ENCODE assay signal across 20 cellular contexts in the genomic region with DNA sequence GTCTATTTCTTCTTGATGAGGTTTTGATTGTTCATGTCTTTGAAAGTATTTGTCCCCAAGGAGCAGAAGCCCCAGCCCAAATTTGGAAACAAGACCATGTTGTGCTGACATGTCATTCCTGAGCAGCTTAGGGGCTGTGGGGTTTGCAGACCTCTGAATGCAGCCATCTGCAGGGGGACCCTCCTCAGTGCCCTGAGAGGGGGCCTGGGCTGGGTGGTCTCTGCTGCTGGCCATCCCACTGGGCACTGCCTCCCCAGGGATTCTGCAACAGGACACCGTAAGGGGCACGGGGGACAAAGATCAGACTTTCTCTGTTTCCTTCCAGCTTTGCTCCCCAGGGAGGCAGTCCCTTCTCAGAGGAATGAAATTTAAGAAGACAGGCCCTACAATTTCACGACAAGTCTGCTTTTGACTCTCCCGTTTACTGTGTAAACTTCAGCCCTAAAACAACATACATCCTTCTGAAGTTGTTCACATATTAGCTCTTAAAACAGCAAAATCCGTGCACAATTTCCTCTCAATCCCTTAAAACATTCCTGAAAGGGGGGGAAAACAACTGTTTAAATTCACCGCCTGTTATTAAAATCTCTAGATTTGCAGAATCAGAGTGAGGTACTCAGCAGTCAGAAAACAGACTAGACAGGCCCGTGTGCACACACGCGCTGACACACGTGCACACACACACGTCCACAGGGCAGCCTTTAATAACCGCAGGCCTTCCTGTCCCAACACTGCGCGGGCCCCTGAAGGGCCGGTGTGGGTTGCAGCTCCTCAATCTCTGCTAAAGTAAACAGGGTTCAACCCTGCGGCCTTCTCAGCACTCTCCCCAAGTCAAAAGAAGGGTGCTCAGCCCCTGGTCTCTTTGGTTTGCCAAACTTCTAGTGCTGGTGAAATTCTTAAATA.
DNase-seq lines count a peak whose midpoint lies in the region; ATAC-seq and TF ChIP-seq lines count a peak whose summit lies in the region.
"Had no signal": no experiment of that assay in that cellular context is flagged by ENCODE, and none has a peak within 500 bp of the region (broad histone marks: within the 10 kb centered on the region; RNA-seq: fewer than 3 reads in every experiment).

No MANE protein-coding gene starts in this region.

- no peak overlapping the region for H3K14ac ChIP-seq in neuronal stem cell (ENCODE audit: low read length)

- H3K23ac ChIP-seq in neuronal stem cell (ENCODE audit: low read depth, low read length, poor library complexity), result no peak overlapping the region

- H3K4me2 ChIP-seq in neuronal stem cell (ENCODE audit: insufficient read depth, low read length, poor library complexity, severe bottlenecking), result no peak overlapping the region

- H3K4ac ChIP-seq in neuronal stem cell (ENCODE audit: low read length), result no peak overlapping the region

- H2BK120ac ChIP-seq in neuronal stem cell (ENCODE audit: low read depth, low read length), result no peak overlapping the region

- WGBS in heart right ventricle, 2 donors, result 80 to 82% methylated on average over 16 of the region's 16 CpGs
- WGBS in neuronal stem cell (ENCODE audit: extremely low coverage in 2 of 2, insufficient read length in 2 of 2, insufficient replicate concordance in 1 of 2), 2 donors, result no CpG with 5 or more reads among the region's 16 CpGs
- WGBS in aorta, 2 donors, result 84 to 88% methylated on average over 16 of the region's 16 CpGs

- no peak overlapping the region for H4K8ac ChIP-seq in neuronal stem cell (ENCODE audit: low read depth, low read length)

- no peak for DNase-seq in cardiac muscle cell (ENCODE audit: low read depth in 1 of 2, low spot score in 1 of 2)
- no peak for DNase-seq in heart right ventricle
- peak; percentile 4 for DNase-seq in iris pigment epithelial cell (ENCODE audit: low read depth)
- no peak for DNase-seq in neuronal stem cell (ENCODE audit: low spot score)
- DNase-seq in aorta, result peak; percentile 26 to 35
- no peak for DNase-seq in NCI-H774 (lab: John Stamatoyannopoulos, UW)
- DNase-seq in T-helper 2 cell treated with Interferon-gamma antibody and Interleukin-4, amounts not matched to agents 5 μg/mL and 100 μg/mL, for 36 hours (ENCODE audit: low spot score), result no peak
- DNase-seq: activated CD4-positive, alpha-beta T cell treated with anti-CD3 and anti-CD28 coated beads for 48 hours; activated CD8-positive, alpha-beta memory T cell treated with anti-CD3 and anti-CD28 coated beads, Interleukin-2, amount 10 ng/mL, durations not matched to agents 7 days and 5 days; effector memory CD4-positive, alpha-beta T cell; GM23248; NCI-H187 treated with DMSO at 0.1 percent for 48 hours; NCI-H226; NCI-H82; SHP77; stomach; trophoblast cell had no signal

- no peak overlapping the region for H2BK12ac ChIP-seq in neuronal stem cell (ENCODE audit: low read length)

- ATAC-seq in heart right ventricle (no peak), aorta (ENCODE audit: low FRiP score) (no peak), GM21367 (IDR thresholded peaks at IDR 0.05; ENCODE audit: unreplicated experiment) (no peak)
- ATAC-seq: activated CD8-positive, alpha-beta memory T cell treated with anti-CD3 and anti-CD28 coated beads, Interleukin-2, amount 10 ng/mL, durations not matched to agents 7 days and 5 days; esophagus mucosa had no signal

- no peaks in the 10 kb centered on the region for H3K9me3 ChIP-seq in cardiac muscle cell (ENCODE audit: low read depth)
- H3K9me3 ChIP-seq in heart right ventricle, result peaks cover 0 to 7% (median 0%) of the 10 kb centered on the region in 11 donors
- peaks cover 0 to 2% of the 10 kb centered on the region in 2 donors for H3K9me3 ChIP-seq in neuronal stem cell (replicated peaks in 1 of 2; ENCODE audit: control insufficient read depth in 2 of 2, insufficient read depth in 1 of 2, low read depth in 1 of 2, low read length in 2 of 2)
- no peaks in the 10 kb centered on the region for H3K9me3 ChIP-seq in aorta (ENCODE audit: control insufficient read depth, low read length)

- no peaks in the 10 kb centered on the region for H3K79me1 ChIP-seq in neuronal stem cell (ENCODE audit: low read depth, low read length)

- intact Hi-C loops in heart right ventricle (cut with DNase I), result loop anchor here in 1 of 10 donors (10.0 kb wide), 1 partner anchor 230 kb away; no protein-coding TSS in a partner anchor
- intact Hi-C loops in aorta (cut with DNase I), result no loop called here

- H2AK5ac ChIP-seq in neuronal stem cell (ENCODE audit: low read depth, low read length), result peak overlapping the region; percentile 78

- no peaks in the 10 kb centered on the region for H3K4me1 Mint-ChIP-seq in T-helper 2 cell treated with Interferon-gamma antibody and Interleukin-4, amounts not matched to agents 5 μg/mL and 100 μg/mL, for 36 hours (ENCODE audit: low read depth)
- H3K4me1 Mint-ChIP-seq: activated CD8-positive, alpha-beta memory T cell treated with anti-CD3 and anti-CD28 coated beads, Interleukin-2, amount 10 ng/mL, durations not matched to agents 7 days and 5 days had no signal

- H3K36me3 Mint-ChIP-seq in T-helper 2 cell treated with Interferon-gamma antibody and Interleukin-4, amounts not matched to agents 5 μg/mL and 100 μg/mL, for 36 hours (ENCODE audit: low read depth), result no peaks in the 10 kb centered on the region
- H3K36me3 Mint-ChIP-seq: activated CD8-positive, alpha-beta memory T cell treated with anti-CD3 and anti-CD28 coated beads, Interleukin-2, amount 10 ng/mL, durations not matched to agents 7 days and 5 days had no signal

- H2BK5ac ChIP-seq in neuronal stem cell (ENCODE audit: low read length), result peak overlapping the region; percentile 6

- H4K91ac ChIP-seq in neuronal stem cell (ENCODE audit: low read depth, low read length, poor library complexity), result no peak overlapping the region

- H3K18ac ChIP-seq in neuronal stem cell (ENCODE audit: low read length), result no peak overlapping the region

- H3K4me3 Mint-ChIP-seq in T-helper 2 cell treated with Interferon-gamma antibody and Interleukin-4, amounts not matched to agents 5 μg/mL and 100 μg/mL, for 36 hours, result no peak overlapping the region
- H3K4me3 Mint-ChIP-seq: activated CD8-positive, alpha-beta memory T cell treated with anti-CD3 and anti-CD28 coated beads, Interleukin-2, amount 10 ng/mL, durations not matched to agents 7 days and 5 days had no signal

- H3K27ac ChIP-seq in cardiac muscle cell, result peak overlapping the region; percentile 26
- no peak overlapping the region for H3K27ac ChIP-seq in heart right ventricle
- no peak overlapping the region for H3K27ac ChIP-seq in neuronal stem cell (replicated peaks; ENCODE audit: low read length)
- no peak overlapping the region for H3K27ac ChIP-seq in aorta (ENCODE audit: low read depth in 1 of 2, low read length in 2 of 2)
- H3K27ac ChIP-seq: C4-2B, GM23248, stomach had no signal

- H3K36me3 ChIP-seq in cardiac muscle cell, result no peaks in the 10 kb centered on the region
- H3K36me3 ChIP-seq in heart right ventricle, result no peaks in the 10 kb centered on the region
- no peaks in the 10 kb centered on the region for H3K36me3 ChIP-seq in neuronal stem cell (replicated peaks in 1 of 2; ENCODE audit: control insufficient read depth in 2 of 2, insufficient read depth in 2 of 2, low read length in 2 of 2)
- no peaks in the 10 kb centered on the region for H3K36me3 ChIP-seq in aorta (ENCODE audit: control insufficient read depth in 1 of 2, insufficient read depth in 2 of 2, low read length in 1 of 2)
- H3K36me3 ChIP-seq: stomach had no signal

- peak overlapping the region; percentile 91 for H2BK15ac ChIP-seq in neuronal stem cell (ENCODE audit: low read length)

- TF ChIP-seq CTCF in cardiac muscle cell (IDR thresholded peaks at IDR 0.05; ENCODE audit: low read depth, low read length) (no peak), heart right ventricle (IDR thresholded peaks at IDR 0.05) (no peak)

- H3K9ac ChIP-seq in neuronal stem cell (ENCODE audit: low read depth, low read length, poor library complexity), result no peak overlapping the region
- H3K9ac ChIP-seq: GM23248 had no signal

- no peak overlapping the region for H3K27ac Mint-ChIP-seq in T-helper 2 cell treated with Interferon-gamma antibody and Interleukin-4, amounts not matched to agents 5 μg/mL and 100 μg/mL, for 36 hours
- H3K27ac Mint-ChIP-seq: activated CD8-positive, alpha-beta memory T cell treated with anti-CD3 and anti-CD28 coated beads, Interleukin-2, amount 10 ng/mL, durations not matched to agents 7 days and 5 days had no signal

- H3K27me3 ChIP-seq in cardiac muscle cell (no peaks in the 10 kb centered on the region), heart right ventricle (no peaks in the 10 kb centered on the region), neuronal stem cell (ENCODE audit: control insufficient read depth in 3 of 3, insufficient read depth in 3 of 3, low read depth in 1 of 3, low read length in 3 of 3) (peaks cover 0 to 9% (median 0%) of the 10 kb centered on the region in 3 experiments), aorta (ENCODE audit: control insufficient read depth in 1 of 2, insufficient read depth in 2 of 2, low read length in 1 of 2) (no peaks in the 10 kb centered on the region)
- H3K27me3 ChIP-seq: stomach had no signal

- no peaks in the 10 kb centered on the region for H3K9me3 Mint-ChIP-seq in T-helper 2 cell treated with Interferon-gamma antibody and Interleukin-4, amounts not matched to agents 5 μg/mL and 100 μg/mL, for 36 hours

- H3K27me3 Mint-ChIP-seq in T-helper 2 cell treated with Interferon-gamma antibody and Interleukin-4, amounts not matched to agents 5 μg/mL and 100 μg/mL, for 36 hours (ENCODE audit: low read depth), result no peaks in the 10 kb centered on the region
- H3K27me3 Mint-ChIP-seq: activated CD8-positive, alpha-beta memory T cell treated with anti-CD3 and anti-CD28 coated beads, Interleukin-2, amount 10 ng/mL, durations not matched to agents 7 days and 5 days had no signal

- no peak overlapping the region for H2AFZ ChIP-seq in neuronal stem cell (ENCODE audit: low read length)
- H2AFZ ChIP-seq: GM23248 had no signal

- H3K4me1 ChIP-seq in cardiac muscle cell (ENCODE audit: low read depth) (peaks cover 9% of the 10 kb centered on the region), heart right ventricle (peaks cover 0 to 23% (median 6%) of the 10 kb centered on the region in 9 donors), neuronal stem cell (ENCODE audit: control insufficient read depth in 2 of 2, insufficient read depth in 1 of 2, low read depth in 1 of 2, low read length in 2 of 2) (peaks cover 0 to 6% of the 10 kb centered on the region in 2 donors), aorta (ENCODE audit: control insufficient read depth in 1 of 2, insufficient read depth in 2 of 2, low read length in 2 of 2) (no peaks in the 10 kb centered on the region)

- no peak overlapping the region for H3K4me3 ChIP-seq in cardiac muscle cell
- no peak overlapping the region for H3K4me3 ChIP-seq in heart right ventricle
- no peak overlapping the region for H3K4me3 ChIP-seq in neuronal stem cell (ENCODE audit: low read length in 2 of 2)
- H3K4me3 ChIP-seq in aorta (ENCODE audit: low read length in 2 of 2), result no peak overlapping the region
- H3K4me3 ChIP-seq: GM23248, stomach had no signal

Comparison
In these comparisons a context has a peak if more than half of its experiments do, and no peak if none do; other contexts are left out.
1. DNase-seq: peak in iris pigment epithelial cell (single experiment) and aorta (2 of 2); none in cardiac muscle cell (0 of 2), heart right ventricle (0 of 2), neuronal stem cell (single experiment), NCI-H774 (single experiment) and T-helper 2 cell treated with Interferon-gamma antibody and Interleukin-4, amounts not matched to agents 5 μg/mL and 100 μg/mL, for 36 hours (single experiment).